In genomic region chr16:46882304-46882939, GRCh38 we compare ENCODE assay signal across 15 cellular contexts. TPM values are rescaled to one million over a fixed set of nuclear protein-coding genes. Genes with fewer than 3 reads are reported as not detected.
DNase-seq lines count a peak whose midpoint lies in the region; ATAC-seq, FAIRE-seq and TF ChIP-seq lines count a peak whose summit lies in the region.
"Had no signal": no experiment of that assay in that cellular context is flagged by ENCODE, and none has a peak within 500 bp of the region (broad histone marks: within the 10 kb centered on the region; RNA-seq: fewer than 3 reads in every experiment).

No MANE protein-coding gene starts in this region.

- intact Hi-C loops in natural killer cell (cut with micrococcal nuclease), result no loop called here

- peaks cover 13% of the 10 kb centered on the region for H3K36me3 Mint-ChIP-seq in activated naive CD8-positive, alpha-beta T cell treated with anti-CD3 and anti-CD28 coated beads for 36 hours
- H3K36me3 Mint-ChIP-seq in natural killer cell, result no peaks in the 10 kb centered on the region

- no peak for FAIRE-seq in HTR-8/SVneo (lab: Jason Lieb, UNC)
- FAIRE-seq: frontal cortex had no signal

- TF ChIP-seq POLR2A in GM18505 (IDR thresholded peaks at IDR 0.05; ENCODE audit: borderline replicate concordance, extremely low read depth, insufficient read depth, insufficient read length), result no peak

- no peak overlapping the region for H3K27ac Mint-ChIP-seq in activated naive CD8-positive, alpha-beta T cell treated with anti-CD3 and anti-CD28 coated beads for 36 hours
- H3K27ac Mint-ChIP-seq in natural killer cell, result no peak overlapping the region

- peak; percentile 44 for DNase-seq in DMS53 treated with DMSO at 0.1 percent for 48 hours (lab: John Stamatoyannopoulos, UW; ENCODE audit: unreplicated experiment)
- DNase-seq in activated naive CD8-positive, alpha-beta T cell treated with anti-CD3 and anti-CD28 coated beads for 36 hours, result no peak
- DNase-seq in natural killer cell, result no peak
- no peak for DNase-seq in NCI-H146 (lab: John Stamatoyannopoulos, UW)
- no peak for DNase-seq in NCI-H2107 treated with DMSO at 0.1 percent for 48 hours (lab: John Stamatoyannopoulos, UW; ENCODE audit: unreplicated experiment)
- DNase-seq in HTR-8/SVneo (ENCODE audit: insufficient read length, low spot score), result no peak
- DNase-seq: activated CD4-positive, alpha-beta T cell treated with anti-CD3 and anti-CD28 coated beads, Interleukin-2, amount 10 ng/mL, durations not matched to agents 24 days and 14 days; activated gamma-delta T cell; HFFc6; islet precursor cell; NCI-H226 had no signal

- H3K27me3 Mint-ChIP-seq in activated naive CD8-positive, alpha-beta T cell treated with anti-CD3 and anti-CD28 coated beads for 36 hours, result peaks cover 39% of the 10 kb centered on the region
- H3K27me3 Mint-ChIP-seq in natural killer cell (ENCODE audit: low read depth in 2 of 2), result peaks cover 8 to 14% of the 10 kb centered on the region in 2 donors

- ATAC-seq in natural killer cell (no peak), GM18505 (IDR thresholded peaks at IDR 0.05; ENCODE audit: unreplicated experiment) (no peak)
- ATAC-seq: Panc1 had no signal

- TF ChIP-seq CTCF in C4-2B (conservative IDR thresholded peaks at IDR 0.05) (no peak), natural killer cell (IDR thresholded peaks at IDR 0.05) (no peak)

- peak overlapping the region; percentile 18 for H3K4me3 Mint-ChIP-seq in activated naive CD8-positive, alpha-beta T cell treated with anti-CD3 and anti-CD28 coated beads for 36 hours
- H3K4me3 Mint-ChIP-seq in natural killer cell, result peak overlapping the region; percentile 68

- H3K27ac ChIP-seq in C4-2B, result peak overlapping the region; percentile 79; the same call in 1 of the 2 replicates

- no peaks in the 10 kb centered on the region for H3K9me3 Mint-ChIP-seq in activated naive CD8-positive, alpha-beta T cell treated with anti-CD3 and anti-CD28 coated beads for 36 hours
- H3K9me3 Mint-ChIP-seq in natural killer cell, result no peaks in the 10 kb centered on the region
- H3K9me3 Mint-ChIP-seq: activated CD4-positive, alpha-beta T cell treated with anti-CD3 and anti-CD28 coated beads, Interleukin-2, amount 10 ng/mL, durations not matched to agents 24 days and 14 days; HFFc6 had no signal

- peaks cover 11% of the 10 kb centered on the region for H3K4me1 Mint-ChIP-seq in activated naive CD8-positive, alpha-beta T cell treated with anti-CD3 and anti-CD28 coated beads for 36 hours
- peaks cover 6 to 18% of the 10 kb centered on the region in 2 donors for H3K4me1 Mint-ChIP-seq in natural killer cell

RNA-seq across cellular contexts. Expression of gene GPT2, which starts 1.7 kb away (rescaled TPM):
- 10 to 100 TPM; 33.2 to 35.8 TPM for total RNA-seq in activated naive CD8-positive, alpha-beta T cell treated with anti-CD3 and anti-CD28 coated beads for 36 hours
- total RNA-seq in natural killer cell, result 1 to 10 TPM in 2 of 3 donors, under 1 TPM in 1; 0.64 to 1.3 (median 1.2) TPM

RNA-seq across cellular contexts. Expression of gene C16orf87, which starts 51.4 kb away (rescaled TPM):
- 10 to 100 TPM; 16.5 to 17.9 TPM for total RNA-seq in activated naive CD8-positive, alpha-beta T cell treated with anti-CD3 and anti-CD28 coated beads for 36 hours
- 10 to 100 TPM; 18.3 to 23.0 (median 18.8) TPM for total RNA-seq in natural killer cell

Comparison
In these comparisons a context has a peak if more than half of its experiments do, and no peak if none do; other contexts are left out.
1. RNA of gene GPT2, which starts 1.7 kb away (total RNA-seq): 33.2 to 35.8 TPM in activated naive CD8-positive, alpha-beta T cell treated with anti-CD3 and anti-CD28 coated beads for 36 hours; 0.64 to 1.3 TPM in natural killer cell; every median in the first group is over 10 times any median in the second.